Comparison of ENCODE assay signal across 10 cellular contexts in genomic region chr15:85026304-85027032, GRCh38. TPM values are rescaled to one million over a fixed set of nuclear protein-coding genes. Genes with fewer than 3 reads are reported as not detected.
A peak's percentile ranks its signal among the peaks of the same experiment; 100 is the strongest.
DNase-seq lines count a peak whose midpoint lies in the region; ATAC-seq and TF ChIP-seq lines count a peak whose summit lies in the region.
"Had no signal": no experiment of that assay in that cellular context is flagged by ENCODE, and none has a peak within 500 bp of the region (broad histone marks: within the 10 kb centered on the region; RNA-seq: fewer than 3 reads in every experiment).

No MANE protein-coding gene starts in this region.

- H3K9me3 Mint-ChIP-seq in activated CD4-positive, alpha-beta memory T cell treated with anti-CD3 and anti-CD28 coated beads, Interleukin-2, amount 10 ng/mL, durations not matched to agents 7 days and 5 days = no peaks in the 10 kb centered on the region

- CTCF ChIA-PET in activated CD4-positive, alpha-beta memory T cell treated with anti-CD3 and anti-CD28 coated beads, Interleukin-2, amount 10 ng/mL, durations not matched to agents 7 days and 5 days (lab: Charles Lee) = interaction anchor here (0.5 kb wide), 1 partner anchor 792 kb away, joined by 3 read pairs; no protein-coding TSS in a partner anchor

- intact Hi-C loops in adrenal gland (cut with DNase I) = no loop called here
- intact Hi-C loops in right cardiac atrium (cut with DNase I) = no loop called here

- WGBS in adrenal gland, 4 donors = 24 to 43% (median 31%) methylated on average over 2 of the region's 2 CpGs
- whole genome bisulfite sequencing in right cardiac atrium = 27% methylated on average over 2 of the region's 2 CpGs

- no peak overlapping the region for H3K4me3 Mint-ChIP-seq in activated CD4-positive, alpha-beta memory T cell treated with anti-CD3 and anti-CD28 coated beads, Interleukin-2, amount 10 ng/mL, durations not matched to agents 7 days and 5 days

- TF ChIP-seq CTCF in adrenal gland (IDR thresholded peaks at IDR 0.05) = no peak

- H3K27ac ChIP-seq in adrenal gland (peak overlapping the region in 3 of 5 donors; percentile 38 to 71 (median 60)), right cardiac atrium (ENCODE audit: low read length) (peak overlapping the region; percentile 65)

- H3K27me3 ChIP-seq in adrenal gland (no peaks in the 10 kb centered on the region), right cardiac atrium (ENCODE audit: control insufficient read depth, insufficient read depth) (no peaks in the 10 kb centered on the region)

- POLR2A ChIA-PET in activated CD4-positive, alpha-beta memory T cell treated with anti-CD3 and anti-CD28 coated beads, Interleukin-2, amount 10 ng/mL, durations not matched to agents 7 days and 5 days (lab: Charles Lee) = no interaction called here

- DNase-seq in adrenal gland (peak in 6 of 7 donors; percentile 50 to 77 (median 65)), right cardiac atrium (peak in 2 of 3 donors; percentile 31 to 68), superior temporal gyrus (ENCODE audit: extremely low spot score) (peak; percentile 46), HCEC 1CT (no peak)
- DNase-seq in activated CD4-positive, alpha-beta memory T cell treated with anti-CD3 and anti-CD28 coated beads, Interleukin-2, amount 10 ng/mL, durations not matched to agents 7 days and 5 days = no peak
- DNase-seq: midbrain; stimulated activated naive CD8-positive, alpha-beta T cell treated with anti-CD3 and anti-CD28 coated beads, Interleukin-15, Interleukin-2, amounts not matched to agents 100 U/mL and 50 U/mL, for 24 hours; T-helper 1 cell had no signal

- H3K4me3 ChIP-seq in adrenal gland = no peak overlapping the region
- no peak overlapping the region for H3K4me3 ChIP-seq in right cardiac atrium (ENCODE audit: low read length)

- no peak for TF ChIP-seq POLR2A in adrenal gland (IDR thresholded peaks at IDR 0.05)

- H3K9me3 ChIP-seq in adrenal gland (replicated peaks in 1 of 3) (no peaks in the 10 kb centered on the region), right cardiac atrium (ENCODE audit: control insufficient read depth, low read length) (no peaks in the 10 kb centered on the region)

- H3K27ac Mint-ChIP-seq in activated CD4-positive, alpha-beta memory T cell treated with anti-CD3 and anti-CD28 coated beads, Interleukin-2, amount 10 ng/mL, durations not matched to agents 7 days and 5 days = no peak overlapping the region

- H3K4me1 ChIP-seq in adrenal gland (replicated peaks in 1 of 2) (peaks cover 35 to 75% of the 10 kb centered on the region in 2 donors), right cardiac atrium (ENCODE audit: control insufficient read depth, insufficient read depth, low read length) (peaks cover 17% of the 10 kb centered on the region)

- H3K36me3 ChIP-seq in adrenal gland (replicated peaks in 1 of 2) = no peaks in the 10 kb centered on the region

- no peaks in the 10 kb centered on the region for H3K36me3 Mint-ChIP-seq in activated CD4-positive, alpha-beta memory T cell treated with anti-CD3 and anti-CD28 coated beads, Interleukin-2, amount 10 ng/mL, durations not matched to agents 7 days and 5 days (ENCODE audit: low read depth)

- H3K4me1 Mint-ChIP-seq in activated CD4-positive, alpha-beta memory T cell treated with anti-CD3 and anti-CD28 coated beads, Interleukin-2, amount 10 ng/mL, durations not matched to agents 7 days and 5 days = peaks cover 62% of the 10 kb centered on the region

- ATAC-seq in GM21423 (IDR thresholded peaks at IDR 0.05; ENCODE audit: unreplicated experiment) (peak; percentile 26), right cardiac atrium (peak; percentile 77 to 80), HG03521 (IDR thresholded peaks at IDR 0.05; ENCODE audit: unreplicated experiment) (no peak)
- ATAC-seq: stimulated activated naive CD8-positive, alpha-beta T cell treated with anti-CD3 and anti-CD28 coated beads, Interleukin-15, Interleukin-2, amounts not matched to agents 100 U/mL and 50 U/mL, for 24 hours had no signal

- no peaks in the 10 kb centered on the region for H3K27me3 Mint-ChIP-seq in activated CD4-positive, alpha-beta memory T cell treated with anti-CD3 and anti-CD28 coated beads, Interleukin-2, amount 10 ng/mL, durations not matched to agents 7 days and 5 days

RNA-seq across cellular contexts. Expression of gene PDE8A, which starts 44.8 kb away (rescaled TPM):
- total RNA-seq in adrenal gland (10 to 100 TPM; 47.3 to 92.7 (median 60.1) TPM), right cardiac atrium (10 to 100 TPM; 17.1 to 24.7 (median 19.6) TPM)
- polyA plus RNA-seq in adrenal gland (100 to 1,000 TPM in 1 of 3 donors, 10 to 100 TPM in 2; 83.9 to 123 (median 85.5) TPM), right cardiac atrium (11.5 TPM)
- 10 to 100 TPM; 24.4 to 25.1 TPM for total RNA-seq in activated CD4-positive, alpha-beta memory T cell treated with anti-CD3 and anti-CD28 coated beads, Interleukin-2, amount 10 ng/mL, durations not matched to agents 7 days and 5 days

Comparison
In these comparisons a context has a peak if more than half of its experiments do, and no peak if none do; other contexts are left out.
1. DNase-seq: peak in adrenal gland (6 of 7), right cardiac atrium (2 of 3) and superior temporal gyrus (single experiment); none in activated CD4-positive, alpha-beta memory T cell treated with anti-CD3 and anti-CD28 coated beads, Interleukin-2, amount 10 ng/mL, durations not matched to agents 7 days and 5 days (single experiment) and HCEC 1CT (single experiment).